15 cellular contexts compared by ENCODE assay signal in the genomic region with DNA sequence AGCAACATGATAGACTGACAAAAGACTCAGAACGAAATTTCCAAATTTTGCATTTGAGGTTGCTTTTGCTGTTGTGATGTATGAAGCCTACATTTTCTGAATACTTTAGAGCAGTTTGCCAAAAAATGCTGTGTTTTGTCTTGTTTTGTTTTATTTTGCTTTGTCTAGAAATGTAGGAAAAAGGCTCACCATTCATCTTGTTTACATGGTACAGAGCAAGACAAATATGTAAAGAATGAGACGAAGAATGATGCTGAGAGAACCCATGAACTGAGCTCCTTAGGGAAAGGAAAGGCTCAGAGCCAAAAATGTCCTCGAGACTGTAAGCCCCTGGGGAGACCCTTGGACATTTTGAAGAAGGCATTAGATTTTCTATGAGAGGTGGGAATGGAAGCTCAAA. TPM values are rescaled to one million over a fixed set of nuclear protein-coding genes. Genes with fewer than 3 reads are reported as not detected.
"Had no signal": no experiment of that assay in that cellular context is flagged by ENCODE, and none has a peak within 500 bp of the region (broad histone marks: within the 10 kb centered on the region; RNA-seq: fewer than 3 reads in every experiment).

No MANE protein-coding gene starts in this region.

- H3K27me3 Mint-ChIP-seq: activated naive CD8-positive, alpha-beta T cell treated with anti-CD3 and anti-CD28 coated beads, Interleukin-2, amount 50 U/mL, for 24 hours had no signal

- H3K9me3 ChIP-seq: body of pancreas, stomach, thoracic aorta had no signal

- H3K79me2 ChIP-seq: parathyroid adenoma had no signal

- H3K9ac ChIP-seq: parathyroid adenoma had no signal

- H3K9me3 Mint-ChIP-seq: activated naive CD8-positive, alpha-beta T cell treated with anti-CD3 and anti-CD28 coated beads, Interleukin-2, amount 50 U/mL, for 24 hours had no signal

- H3K27me3 ChIP-seq: body of pancreas, stomach had no signal

- H2AFZ ChIP-seq: parathyroid adenoma had no signal

- H3K4me1 Mint-ChIP-seq: activated naive CD8-positive, alpha-beta T cell treated with anti-CD3 and anti-CD28 coated beads, Interleukin-2, amount 50 U/mL, for 24 hours had no signal

- H3K4me1 ChIP-seq: body of pancreas, parathyroid adenoma, stomach had no signal

- ATAC-seq: activated CD8-positive, alpha-beta T cell treated with anti-CD3 and anti-CD28 coated beads, Interleukin-2, amount 10 ng/mL, durations not matched to agents 7 days and 5 days; activated naive CD8-positive, alpha-beta T cell treated with anti-CD3 and anti-CD28 coated beads, Interleukin-2, amount 50 U/mL, for 24 hours; body of pancreas had no signal

- H3K4me3 ChIP-seq: body of pancreas, skin epidermis, stomach, thoracic aorta had no signal

- H3K27ac ChIP-seq: body of pancreas, parathyroid adenoma, skin epidermis, stomach, thoracic aorta had no signal

- H3K36me3 ChIP-seq: stomach, thoracic aorta had no signal

- FAIRE-seq: endothelial cell of umbilical vein, urothelium cell line had no signal

- DNase-seq: activated CD4-positive, alpha-beta T cell treated with anti-CD3 and anti-CD28 coated beads for 4 hours; activated CD8-positive, alpha-beta memory T cell treated with anti-CD3 and anti-CD28 coated beads, Interleukin-2, amount 50 U/mL, for 48 hours; activated CD8-positive, alpha-beta T cell treated with anti-CD3 and anti-CD28 coated beads, Interleukin-2, amount 10 ng/mL, durations not matched to agents 7 days and 5 days; activated naive CD4-positive, alpha-beta T cell treated with Interleukin-2 at 50 U/mL for 16 hours; activated naive CD8-positive, alpha-beta T cell treated with anti-CD3 and anti-CD28 coated beads, Interleukin-2, amount 50 U/mL, for 24 hours; body of pancreas; stimulated activated CD4-positive, alpha-beta T cell treated with anti-CD3 and anti-CD28 coated beads, Interleukin-4, amount 100 ng/mL, for 4 hours; stomach; T-helper 9 cell had no signal

- H3K27ac Mint-ChIP-seq: activated CD8-positive, alpha-beta T cell treated with anti-CD3 and anti-CD28 coated beads, Interleukin-2, amount 10 ng/mL, durations not matched to agents 7 days and 5 days; activated naive CD8-positive, alpha-beta T cell treated with anti-CD3 and anti-CD28 coated beads, Interleukin-2, amount 50 U/mL, for 24 hours had no signal

- H3K4me3 Mint-ChIP-seq: activated CD8-positive, alpha-beta T cell treated with anti-CD3 and anti-CD28 coated beads, Interleukin-2, amount 10 ng/mL, durations not matched to agents 7 days and 5 days; activated naive CD8-positive, alpha-beta T cell treated with anti-CD3 and anti-CD28 coated beads, Interleukin-2, amount 50 U/mL, for 24 hours had no signal

RNA-seq across cellular contexts. Expression of gene CCDC169, which starts 55.4 kb away (rescaled TPM):
- total RNA-seq: activated CD8-positive, alpha-beta T cell treated with anti-CD3 and anti-CD28 coated beads, Interleukin-2, amount 10 ng/mL, durations not matched to agents 7 days and 5 days; thoracic aorta had no signal
- polyA plus RNA-seq: liver had no signal
